12 cellular contexts compared by ENCODE assay signal in genomic region chr19:28472843-28473242, GRCh38.
A peak's percentile ranks its signal among the peaks of the same experiment; 100 is the strongest.
DNase-seq lines count a peak whose midpoint lies in the region; ATAC-seq and TF ChIP-seq lines count a peak whose summit lies in the region.
"Had no signal": no experiment of that assay in that cellular context is flagged by ENCODE, and none has a peak within 500 bp of the region (broad histone marks: within the 10 kb centered on the region; RNA-seq: fewer than 3 reads in every experiment).

No MANE protein-coding gene starts in this region.

- H3K36me3 ChIP-seq in A673 (ENCODE audit: insufficient read depth, low read length, poor library complexity, severe bottlenecking), result no peaks in the 10 kb centered on the region
- no peaks in the 10 kb centered on the region for H3K36me3 ChIP-seq in osteoblast (ENCODE audit: insufficient read depth, low read length)
- H3K36me3 ChIP-seq: pancreas had no signal

- H3K4me3 ChIP-seq in A673 (ENCODE audit: low read depth, low read length, poor library complexity, severe bottlenecking) (no peak overlapping the region), osteoblast (ENCODE audit: insufficient read depth, low read length) (no peak overlapping the region)
- H3K4me3 ChIP-seq: pancreas had no signal

- BruUV-seq in A673 (replicated peaks; lab: Mats Ljungman, UMichigan), result no TSS peak

- DNase-seq in Daoy (ENCODE audit: low read depth) (peak; percentile 43), MV-4-11 (lab: John Stamatoyannopoulos, UW) (peak; percentile 90), Right ventricle myocardium superior (peak; percentile 71), posterior vena cava (ENCODE audit: low spot score) (peak; percentile 82), A673 (ENCODE audit: low spot score) (no peak), osteoblast (ENCODE audit: insufficient read length, low spot score, missing footprints) (no peak), SHP77 treated with DMSO at 0.1 percent for 48 hours (lab: John Stamatoyannopoulos, UW) (no peak)
- DNase-seq in stimulated activated CD4-positive, alpha-beta T cell treated with anti-CD3 and anti-CD28 coated beads, Interleukin-4, amount 100 ng/mL, for 24 hours, result no peak
- DNase-seq: activated CD4-positive, CD25-positive, alpha-beta regulatory T cell treated with anti-CD3 and anti-CD28 coated beads, Interleukin-2, amount 50 U/mL, for 72 hours; NCI-H187 treated with DMSO at 0.1 percent for 48 hours; pancreas; stimulated activated CD4-positive, alpha-beta T cell treated with anti-CD3 and anti-CD28 coated beads, Interleukin-12 subunit alpha, Interleukin-12 subunit beta, amount 100 ng/mL, for 4 hours had no signal

- H2AFZ ChIP-seq in osteoblast (ENCODE audit: low read length), result no peak overlapping the region

- no peak overlapping the region for H3K4me2 ChIP-seq in osteoblast (ENCODE audit: insufficient read depth, low read length)

- no peaks in the 10 kb centered on the region for H3K27me3 ChIP-seq in A673 (replicated peaks; ENCODE audit: insufficient read depth, low read depth, low read length, poor library complexity)
- no peaks in the 10 kb centered on the region for H3K27me3 ChIP-seq in osteoblast (ENCODE audit: insufficient read depth, low read length)
- H3K27me3 ChIP-seq: pancreas had no signal

- H3K4me1 ChIP-seq in A673 (ENCODE audit: insufficient read depth, low read length, poor library complexity, severe bottlenecking) (no peaks in the 10 kb centered on the region), osteoblast (ENCODE audit: insufficient read depth, low read length) (peaks cover 8% of the 10 kb centered on the region)
- H3K4me1 ChIP-seq: pancreas had no signal

- no peaks in the 10 kb centered on the region for H4K20me1 ChIP-seq in osteoblast (ENCODE audit: insufficient read depth, low read length)

- CTCF ChIA-PET in A673 (lab: Charles Lee), result no interaction called here

- peaks cover 16% of the 10 kb centered on the region for H3K9me3 ChIP-seq in A673 (ENCODE audit: low read depth, low read length, poor library complexity, severe bottlenecking)
- peaks cover 3% of the 10 kb centered on the region for H3K9me3 ChIP-seq in osteoblast (ENCODE audit: low read depth, low read length)
- H3K9me3 ChIP-seq: pancreas had no signal

- POLR2A ChIA-PET in A673 (lab: Charles Lee; ENCODE audit: low non-redundant PET), result no interaction called here

- TF ChIP-seq CTCF in A673 (conservative IDR thresholded peaks at IDR 0.05; ENCODE audit: low read depth, low read length) (no peak), osteoblast (IDR thresholded peaks at IDR 0.05; ENCODE audit: extremely low read depth, low read depth, low read length) (no peak)

- H3K79me2 ChIP-seq in osteoblast (ENCODE audit: insufficient read depth, low read length), result no peaks in the 10 kb centered on the region

- H3K27ac ChIP-seq in A673 (ENCODE audit: low read depth, low read length, poor library complexity, severe bottlenecking), result no peak overlapping the region
- no peak overlapping the region for H3K27ac ChIP-seq in osteoblast (ENCODE audit: low read depth, low read length)
- H3K27ac ChIP-seq: pancreas had no signal

- intact Hi-C loops in Right ventricle myocardium superior (cut with DNase I), result no loop called here
- intact Hi-C loops in posterior vena cava (cut with DNase I), result no loop called here
- intact Hi-C loops in A673 (cut with micrococcal nuclease; ENCODE audit: unreplicated experiment), result no loop called here

- ATAC-seq in Right ventricle myocardium superior (ENCODE audit: poor library complexity), result peak; percentile 63

Comparison
In these comparisons a context has a peak if more than half of its experiments do, and no peak if none do; other contexts are left out.
1. DNase-seq: peak in Daoy (single experiment), MV-4-11 (single experiment), Right ventricle myocardium superior (single experiment) and posterior vena cava (single experiment); none in A673 (single experiment), osteoblast (single experiment), SHP77 treated with DMSO at 0.1 percent for 48 hours (single experiment) and stimulated activated CD4-positive, alpha-beta T cell treated with anti-CD3 and anti-CD28 coated beads, Interleukin-4, amount 100 ng/mL, for 24 hours (single experiment).